Comparison of ENCODE assay signal across 22 cellular contexts in genomic region chr7:1131471-1132265, GRCh38.
"Had no signal": no experiment of that assay in that cellular context is flagged by ENCODE, and none has a peak within 500 bp of the region (broad histone marks: within the 10 kb centered on the region; RNA-seq: fewer than 3 reads in every experiment).

No MANE protein-coding gene starts in this region.

- H3K27me3 ChIP-seq: esophagus squamous epithelium, sigmoid colon, testis, tibial artery had no signal

- ATAC-seq: effector memory CD8-positive, alpha-beta T cell; left ventricle myocardium superior; lower lobe of right lung; naive thymus-derived CD8-positive, alpha-beta T cell; psoas muscle; stimulated activated effector memory CD8-positive, alpha-beta T cell treated with anti-CD3 and anti-CD28 coated beads, Interleukin-12 subunit alpha, Interleukin-12 subunit beta, amount 100 ng/mL, for 72 hours had no signal

- H3K9me3 ChIP-seq: esophagus squamous epithelium, lower lobe of right lung, psoas muscle, sigmoid colon, testis, tibial artery had no signal

- H3K27ac ChIP-seq: esophagus squamous epithelium, lower lobe of right lung, psoas muscle, sigmoid colon, testis, tibial artery had no signal

- FAIRE-seq: endometrium, keratinocyte had no signal

- H3K4me3 ChIP-seq: esophagus squamous epithelium, lower lobe of right lung, psoas muscle, sigmoid colon, testis, tibial artery had no signal

- H3K36me3 ChIP-seq: sigmoid colon had no signal

- DNase-seq: cortex of kidney; effector memory CD8-positive, alpha-beta T cell; erythroblast; esophagus squamous epithelium; foreskin melanocyte; left ventricle myocardium superior; naive thymus-derived CD8-positive, alpha-beta T cell; nephron progenitor cell; nucleus accumbens; posterior cingulate gyrus; sigmoid colon; stimulated activated CD4-positive, alpha-beta T cell treated with anti-CD3 and anti-CD28 coated beads, Interleukin-2, amount 100 ng/mL, for 24 hours; stimulated activated CD4-positive, alpha-beta T cell treated with anti-CD3 and anti-CD28 coated beads, Interleukin-4, amount 100 ng/mL, for 24 hours; stimulated activated naive CD4-positive, alpha-beta T cell treated with Interleukin-2 at 50 U/mL for 16 hours; substantia nigra; testis; tibial artery had no signal
